In the genomic region with DNA sequence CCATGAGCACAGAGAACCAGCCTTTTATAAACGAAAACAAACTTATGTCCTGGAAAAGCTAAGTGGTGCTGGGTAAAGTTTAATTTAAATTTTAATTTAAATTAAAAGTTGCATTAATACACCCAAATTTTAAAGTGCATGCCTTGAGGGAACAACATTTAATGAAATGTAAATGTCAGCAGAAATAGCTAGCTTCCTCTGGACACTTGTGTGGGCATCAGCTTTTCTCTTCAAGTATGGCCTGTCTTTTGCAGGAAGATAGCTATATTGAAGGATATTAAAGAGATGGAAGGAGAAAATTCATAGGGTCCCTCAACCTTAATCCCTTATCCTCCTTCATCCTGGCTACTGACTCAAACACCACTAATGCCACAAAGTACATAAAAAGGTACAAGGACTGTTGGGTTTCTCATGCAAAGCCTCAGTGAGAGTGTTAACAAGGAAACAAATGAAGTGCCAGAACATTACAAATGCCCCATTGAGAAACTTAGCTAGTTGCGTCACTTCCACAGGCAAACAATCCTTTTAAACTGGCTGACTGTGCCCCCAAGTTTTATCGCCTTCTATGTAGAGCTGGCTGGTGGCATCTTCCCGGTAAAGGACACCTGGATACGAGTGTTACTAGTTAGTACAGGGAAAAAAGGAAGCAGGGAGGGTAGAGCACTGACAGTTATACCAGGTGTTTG, we compare ENCODE assay signal across 10 cellular contexts. TPM values are rescaled to one million over a fixed set of nuclear protein-coding genes. Genes with fewer than 3 reads are reported as not detected.
A peak's percentile ranks its signal among the peaks of the same experiment; 100 is the strongest.
DNase-seq lines count a peak whose midpoint lies in the region; ATAC-seq, FAIRE-seq and TF ChIP-seq lines count a peak whose summit lies in the region.
"Had no signal": no experiment of that assay in that cellular context is flagged by ENCODE, and none has a peak within 500 bp of the region (broad histone marks: within the 10 kb centered on the region; RNA-seq: fewer than 3 reads in every experiment).

No MANE protein-coding gene starts in this region.

- no peak for FAIRE-seq in GM12891 (lab: Jason Lieb, UNC)
- FAIRE-seq: A204.1 had no signal

- H3K4me1 ChIP-seq in lower lobe of right lung (peaks cover 57% of the 10 kb centered on the region), transverse colon (peaks cover 29 to 70% (median 43%) of the 10 kb centered on the region in 4 donors), SJCRH30 (no peaks in the 10 kb centered on the region)

- in situ Hi-C loops in transverse colon (cut with MboI; ENCODE audit: low pct_ligation_motif_present in 1 of 4, low pct_unique_long_range_greater_than_20kb in 1 of 4, low sequenced_read_pairs in 3 of 4), result no loop called here

- H3K27ac ChIP-seq in lower lobe of right lung (peak overlapping the region; percentile 55), transverse colon (peak overlapping the region in 3 of 4 donors; percentile 13 to 31 (median 25)), SJCRH30 (no peak overlapping the region)

- 54 to 56% methylated on average over 3 to 5 of the region's 5 CpGs for WGBS in transverse colon (ENCODE audit: low coverage in 1 of 2), 2 donors

- H3K36me3 ChIP-seq in lower lobe of right lung (peaks cover 12% of the 10 kb centered on the region), transverse colon (no peaks in the 10 kb centered on the region), SJCRH30 (peaks cover 47% of the 10 kb centered on the region)

- H3K27me3 ChIP-seq in lower lobe of right lung (ENCODE audit: low read depth) (no peaks in the 10 kb centered on the region), transverse colon (no peaks in the 10 kb centered on the region), SJCRH30 (no peaks in the 10 kb centered on the region)

- TF ChIP-seq POLR2A in transverse colon (IDR thresholded peaks at IDR 0.05), result no peak
- no peak for TF ChIP-seq POLR2A in GM12891 (IDR thresholded peaks at IDR 0.05; ENCODE audit: low read depth, low read length)

- no peak overlapping the region for H3K4me3 ChIP-seq in cardiac fibroblast (replicated peaks in 1 of 2; ENCODE audit: low read depth in 2 of 2, low read length in 2 of 2)
- H3K4me3 ChIP-seq in lower lobe of right lung, result no peak overlapping the region
- H3K4me3 ChIP-seq in transverse colon, result no peak overlapping the region
- H3K4me3 ChIP-seq in SJCRH30, result no peak overlapping the region

- DNase-seq in SIG-M5 treated with dmso at 0.1 percent for 504 hours (lab: John Stamatoyannopoulos, UW; ENCODE audit: unreplicated experiment), result peak; percentile 84
- DNase-seq in SIG-M5 (lab: John Stamatoyannopoulos, UW), result no peak
- peak; percentile 69 to 72 for DNase-seq in cardiac fibroblast (ENCODE audit: low read depth in 2 of 2)
- no peak for DNase-seq in lower lobe of right lung
- no peak for DNase-seq in transverse colon
- DNase-seq in SJCRH30, result no peak
- no peak for DNase-seq in GM12891 (ENCODE audit: insufficient read length, low spot score)
- DNase-seq in NCI-H82 (lab: John Stamatoyannopoulos, UW), result no peak
- DNase-seq: stimulated activated CD4-positive, alpha-beta T cell treated with anti-CD3 and anti-CD28 coated beads, Interleukin-4, amount 100 ng/mL, for 24 hours had no signal

- H3K9me3 ChIP-seq in lower lobe of right lung (no peaks in the 10 kb centered on the region), transverse colon (no peaks in the 10 kb centered on the region), SJCRH30 (replicated peaks) (no peaks in the 10 kb centered on the region)

- TF ChIP-seq CTCF in cardiac fibroblast (IDR thresholded peaks at IDR 0.05; ENCODE audit: low read depth, low read length), result no peak
- no peak for TF ChIP-seq CTCF in lower lobe of right lung (IDR thresholded peaks at IDR 0.05)
- TF ChIP-seq CTCF in transverse colon (IDR thresholded peaks at IDR 0.05), result no peak

- TF ChIP-seq EP300 in transverse colon (IDR thresholded peaks at IDR 0.05; ENCODE audit: low read depth), result no peak

- intact Hi-C loops in lower lobe of right lung (cut with DNase I), result no loop called here
- intact Hi-C loops in transverse colon (cut with DNase I; ENCODE audit: low total_unique reads), result no loop called here

- ATAC-seq in lower lobe of right lung, result peak; percentile 85 to 89

TF ChIP-seq in GM12891, 5 proteins besides CTCF, POLR2A, EP300 and RAD21:
- TF ChIP-seq PAX5 (IDR thresholded peaks at IDR 0.05; ENCODE audit: insufficient read depth, low read length, severe bottlenecking), result no peak
- TF ChIP-seq SPI1 (IDR thresholded peaks at IDR 0.05; ENCODE audit: low read depth, low read length), result no peak
- TF ChIP-seq POLR2AphosphoS5 (IDR thresholded peaks at IDR 0.05; ENCODE audit: low read depth, low read length), result no peak
- no peak for TF ChIP-seq TAF1 (IDR thresholded peaks at IDR 0.05; ENCODE audit: low read depth, low read length)
- no peak for TF ChIP-seq POU2F2 (IDR thresholded peaks at IDR 0.05; ENCODE audit: low read depth, low read length)
TF ChIP-seq in GM12891: peak in this region for 0.

RNA-seq across cellular contexts. Expression of a gene that starts 14.1 kb away (rescaled TPM):
- total RNA-seq in lower lobe of right lung, result 36.2 TPM
- 100 to 1,000 TPM in 1 of 4 donors, 10 to 100 TPM in 3; 43.5 to 134 (median 60.5) TPM for total RNA-seq in transverse colon
- 48.5 and 49.9 TPM in 2 replicates for total RNA-seq in SJCRH30 (2014; rRNA removed; shearing (Covaris generic))
- 20.6 TPM for polyA plus RNA-seq in GM12891 (2012; ENCODE audit: low read depth, missing spikeins)

RNA-seq across cellular contexts. Expression of a gene that starts 34.3 kb away (rescaled TPM):
- total RNA-seq in lower lobe of right lung (10.6 TPM), transverse colon (1 to 10 TPM; 2.2 to 6.5 (median 6.0) TPM)
- total RNA-seq in SJCRH30 (2014; rRNA removed; shearing (Covaris generic)), result 25.6 and 27.0 TPM in 2 replicates
- polyA plus RNA-seq in GM12891 (2012; ENCODE audit: low read depth, missing spikeins), result 3.8 TPM

RNA-seq across cellular contexts. Expression of a gene that starts 39.7 kb away (rescaled TPM):
- total RNA-seq in lower lobe of right lung, result 170 TPM
- total RNA-seq in transverse colon, result 10 to 100 TPM; 35.8 to 95.8 (median 46.5) TPM
- 44.7 and 46.4 TPM in 2 replicates for total RNA-seq in SJCRH30 (2014; rRNA removed; shearing (Covaris generic))
- polyA plus RNA-seq in GM12891 (2012; ENCODE audit: low read depth, missing spikeins), result 22.0 TPM

Comparison
In these comparisons a context has a peak if more than half of its experiments do, and no peak if none do; other contexts are left out.
1. DNase-seq: peak in SIG-M5 treated with dmso at 0.1 percent for 504 hours (single experiment) and cardiac fibroblast (2 of 2); none in SIG-M5 (single experiment), lower lobe of right lung (single experiment), transverse colon (single experiment), SJCRH30 (0 of 2), GM12891 (single experiment) and NCI-H82 (single experiment).